In genomic region chr18:26088482-26088881, GRCh38 we compare ENCODE assay signal across 8 cellular contexts. TPM values are rescaled to one million over a fixed set of nuclear protein-coding genes. Genes with fewer than 3 reads are reported as not detected.
DNase-seq lines count a peak whose midpoint lies in the region; ATAC-seq and TF ChIP-seq lines count a peak whose summit lies in the region.

No MANE protein-coding gene starts in this region.

- H3K27ac ChIP-seq in dorsolateral prefrontal cortex = peak overlapping the region in 49 of 59 donors; percentile 92 to 99 (median 98)
- H3K27ac ChIP-seq in ovary = no peak overlapping the region

- WGBS in ovary, 3 donors = 12 to 21% (median 18%) methylated on average over 3 of the region's 3 CpGs

- no peak for TF ChIP-seq CTCF in dorsolateral prefrontal cortex (IDR thresholded peaks at IDR 0.05 in 54 of 56, conservative IDR thresholded peaks at IDR 0.05 in 2 of 56; ENCODE audit: low read depth in 1 of 56, partially characterized antibody in 56 of 56)
- no peak for TF ChIP-seq CTCF in ovary (IDR thresholded peaks at IDR 0.05)

- peak; percentile 15 for DNase-seq in EL
- DNase-seq in NCI-H69 (lab: John Stamatoyannopoulos, UW) = peak; percentile 34
- no peak for DNase-seq in dorsolateral prefrontal cortex
- DNase-seq in ovary = no peak
- no peak for DNase-seq in NCI-H146 treated with DMSO at 0.1 percent for 48 hours (lab: John Stamatoyannopoulos, UW; ENCODE audit: unreplicated experiment)
- no peak for DNase-seq in NCI-H128 (lab: John Stamatoyannopoulos, UW; ENCODE audit: unreplicated experiment)
- DNase-seq in NCI-H1105 treated with DMSO at 0.1 percent for 48 hours (lab: John Stamatoyannopoulos, UW) = no peak

- H3K9me3 ChIP-seq in ovary = no peaks in the 10 kb centered on the region

- ATAC-seq in HG02973 (IDR thresholded peaks at IDR 0.05; ENCODE audit: unreplicated experiment) = no peak

- intact Hi-C loops in dorsolateral prefrontal cortex (cut with DNase I) (no loop called here), ovary (cut with DNase I) (no loop called here)

- H3K4me1 ChIP-seq in ovary (ENCODE audit: insufficient read depth) = no peaks in the 10 kb centered on the region

- no peaks in the 10 kb centered on the region for H3K27me3 ChIP-seq in dorsolateral prefrontal cortex
- H3K27me3 ChIP-seq in ovary = no peaks in the 10 kb centered on the region

- H3K4me3 ChIP-seq in dorsolateral prefrontal cortex (peak overlapping the region in 58 of 59 donors; percentile 65 to 97 (median 87)), ovary (peak overlapping the region; percentile 89)

- no peak for TF ChIP-seq EP300 in ovary (IDR thresholded peaks at IDR 0.05)

- H3K36me3 ChIP-seq in ovary = no peaks in the 10 kb centered on the region

- no peak for TF ChIP-seq POLR2A in ovary (IDR thresholded peaks at IDR 0.05)

RNA-seq across cellular contexts. Expression of gene SS18, which starts 1.9 kb away (rescaled TPM):
- total RNA-seq in dorsolateral prefrontal cortex (10 to 100 TPM; 37.9 to 81.3 (median 53.9) TPM), ovary (10 to 100 TPM; 64.6 to 95.5 (median 82.8) TPM)
- 10 to 100 TPM; 59.1 to 75.1 TPM for polyA plus RNA-seq in ovary

RNA-seq across cellular contexts. Expression of gene PSMA8, which starts 45.2 kb away (rescaled TPM):
- total RNA-seq in dorsolateral prefrontal cortex (under 1 TPM in 5 of 120 experiments, not detected in 115; 0.18 to 0.56 (median 0.32) TPM), ovary (under 1 TPM in 3 of 7 donors, not detected in 4; 0.12 to 0.25 (median 0.15) TPM)
- under 1 TPM in 1 of 2 donors, not detected in 1; 0.17 TPM for polyA plus RNA-seq in ovary

Comparison
In these comparisons a context has a peak if more than half of its experiments do, and no peak if none do; other contexts are left out.
1. DNase-seq: peak in EL (single experiment) and NCI-H69 (single experiment); none in dorsolateral prefrontal cortex (0 of 10), ovary (0 of 5), NCI-H146 treated with DMSO at 0.1 percent for 48 hours (single experiment), NCI-H128 (single experiment) and NCI-H1105 treated with DMSO at 0.1 percent for 48 hours (single experiment).
2. H3K27ac ChIP-seq: peak in dorsolateral prefrontal cortex (49 of 59); none in ovary (0 of 2).